1 cellular context compared by ENCODE assay signal in the genomic region with DNA sequence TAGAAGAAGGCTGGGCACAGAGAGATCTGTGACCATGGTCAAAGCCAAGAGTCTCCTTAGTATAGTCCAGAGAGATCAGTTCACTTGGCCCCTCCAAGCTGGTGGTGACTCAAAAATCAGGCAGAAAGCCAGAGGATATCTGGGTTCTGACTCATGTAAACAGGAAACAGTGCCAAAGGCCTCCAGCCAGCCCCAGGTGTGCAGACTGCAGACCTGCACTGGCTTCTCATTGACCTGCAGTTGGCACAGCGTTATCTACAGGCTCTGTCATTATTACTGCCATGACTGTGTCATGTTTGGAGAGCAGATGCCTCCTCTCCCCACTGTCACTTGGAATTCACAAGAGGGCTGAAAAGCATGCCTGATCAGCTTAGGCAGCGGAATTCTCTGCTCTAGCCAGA.
TF ChIP-seq lines count a peak whose summit lies in the region.

No MANE protein-coding gene starts in this region.

TF ChIP-seq in WTC11, 78 proteins besides CTCF, POLR2A, EP300 and RAD21 (continued from another document):
- TF ChIP-seq, protein P1, sequence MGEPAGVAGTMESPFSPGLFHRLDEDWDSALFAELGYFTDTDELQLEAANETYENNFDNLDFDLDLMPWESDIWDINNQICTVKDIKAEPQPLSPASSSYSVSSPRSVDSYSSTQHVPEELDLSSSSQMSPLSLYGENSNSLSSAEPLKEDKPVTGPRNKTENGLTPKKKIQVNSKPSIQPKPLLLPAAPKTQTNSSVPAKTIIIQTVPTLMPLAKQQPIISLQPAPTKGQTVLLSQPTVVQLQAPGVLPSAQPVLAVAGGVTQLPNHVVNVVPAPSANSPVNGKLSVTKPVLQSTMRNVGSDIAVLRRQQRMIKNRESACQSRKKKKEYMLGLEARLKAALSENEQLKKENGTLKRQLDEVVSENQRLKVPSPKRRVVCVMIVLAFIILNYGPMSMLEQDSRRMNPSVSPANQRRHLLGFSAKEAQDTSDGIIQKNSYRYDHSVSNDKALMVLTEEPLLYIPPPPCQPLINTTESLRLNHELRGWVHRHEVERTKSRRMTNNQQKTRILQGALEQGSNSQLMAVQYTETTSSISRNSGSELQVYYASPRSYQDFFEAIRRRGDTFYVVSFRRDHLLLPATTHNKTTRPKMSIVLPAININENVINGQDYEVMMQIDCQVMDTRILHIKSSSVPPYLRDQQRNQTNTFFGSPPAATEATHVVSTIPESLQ (CRISPR knock-in tag; IDR thresholded peaks at IDR 0.05): no peak
- no peak for TF ChIP-seq NR3C1 (CRISPR knock-in tag; conservative IDR thresholded peaks at IDR 0.05; ENCODE audit: low read depth)
